Comparison of ENCODE assay signal across 34 cellular contexts in the genomic region with DNA sequence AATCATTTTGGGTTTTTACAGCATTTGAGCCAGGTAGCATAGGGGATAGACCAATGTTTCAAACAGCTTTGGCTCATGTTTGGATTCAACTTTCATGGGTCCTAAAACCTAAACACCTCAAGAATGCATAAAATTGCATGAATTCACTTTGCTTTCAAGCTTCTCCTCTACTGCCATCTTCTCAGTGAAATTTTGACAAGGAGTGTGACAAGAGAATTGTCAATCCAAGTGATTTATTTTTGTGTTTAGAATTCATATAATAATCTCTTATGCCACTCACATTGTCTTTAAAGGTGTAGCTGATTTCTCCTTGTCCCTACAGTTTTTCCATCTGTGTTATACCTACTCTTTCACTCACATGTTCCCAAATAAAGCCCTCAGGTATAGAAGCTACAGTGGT.
"Had no signal": no experiment of that assay in that cellular context is flagged by ENCODE, and none has a peak within 500 bp of the region (broad histone marks: within the 10 kb centered on the region; RNA-seq: fewer than 3 reads in every experiment).

No MANE protein-coding gene starts in this region.

- H3K4me2 ChIP-seq: KMS-11 had no signal

- H3K36me3 ChIP-seq: MG63 had no signal

- H3K27me3 ChIP-seq: MG63 had no signal

- H3K9me3 ChIP-seq: MG63 had no signal

- H3K4me3 ChIP-seq: MG63 had no signal

- DNase-seq: Karpas-422, Kasumi-1, MG63, MM.1S, MV-4-11, NCI-H1048, NCI-H1092, NCI-H1092 treated with DMSO at 0.1 percent for 48 hours, NCI-H1105, NCI-H1105 treated with DMSO at 0.1 percent for 48 hours, NCI-H1417, NCI-H1417 treated with DMSO at 0.1 percent for 48 hours, NCI-H1436, NCI-H1436 treated with DMSO at 0.1 percent for 48 hours, NCI-H146, NCI-H1694, NCI-H1694 treated with DMSO at 0.1 percent for 48 hours, NCI-H187, NCI-H187 treated with DMSO at 0.1 percent for 48 hours, NCI-H1930, NCI-H2029, NCI-H2029 treated with DMSO at 0.1 percent for 48 hours, NCI-H2081, NCI-H2081 treated with DMSO at 0.1 percent for 48 hours, NCI-H2107, NCI-H2171, NCI-H2171 treated with DMSO at 0.1 percent for 48 hours, NCI-H2227 treated with DMSO at 0.1 percent for 48 hours, NCI-H226, NCI-H345, NCI-H446, NCI-H446 treated with DMSO at 0.1 percent for 48 hours, NCI-H510A had no signal

- H3K27ac ChIP-seq: KMS-11 had no signal

- H3K9ac ChIP-seq: KMS-11 had no signal
